ENCODE assay signal across 27 cellular contexts in genomic region chr16:27224271-27224737, GRCh38. TPM values are rescaled to one million over a fixed set of nuclear protein-coding genes. Genes with fewer than 3 reads are reported as not detected.
DNase-seq lines count a peak whose midpoint lies in the region; ATAC-seq and TF ChIP-seq lines count a peak whose summit lies in the region.
"Had no signal": no experiment of that assay in that cellular context is flagged by ENCODE, and none has a peak within 500 bp of the region (broad histone marks: within the 10 kb centered on the region; RNA-seq: fewer than 3 reads in every experiment).

No MANE protein-coding gene starts in this region.

- ATAC-seq in RWPE2 (ENCODE audit: low read depth) (no peak), GM18868 (IDR thresholded peaks at IDR 0.05; ENCODE audit: unreplicated experiment) (no peak)
- no peak for ATAC-seq in effector memory CD8-positive, alpha-beta T cell (replicated peaks)
- ATAC-seq: esophagus mucosa, left ventricle myocardium superior had no signal

- no peak overlapping the region for H3K4ac ChIP-seq in neuronal stem cell (ENCODE audit: low read length)

- no peak overlapping the region for H2BK12ac ChIP-seq in neuronal stem cell (ENCODE audit: low read length)

- peaks cover 46% of the 10 kb centered on the region for H3K36me3 Mint-ChIP-seq in activated CD4-positive, alpha-beta T cell treated with anti-CD3 and anti-CD28 coated beads, Interleukin-2, amount 10 ng/mL, durations not matched to agents 7 days and 5 days (ENCODE audit: low read depth)
- H3K36me3 Mint-ChIP-seq in effector memory CD8-positive, alpha-beta T cell (ENCODE audit: insufficient read depth) = peaks cover 7% of the 10 kb centered on the region
- H3K36me3 Mint-ChIP-seq in mesothelial cell of epicardium = no peaks in the 10 kb centered on the region

- no peaks in the 10 kb centered on the region for H3K9me3 Mint-ChIP-seq in activated CD4-positive, alpha-beta T cell treated with anti-CD3 and anti-CD28 coated beads, Interleukin-2, amount 10 ng/mL, durations not matched to agents 7 days and 5 days
- H3K9me3 Mint-ChIP-seq in effector memory CD8-positive, alpha-beta T cell = no peaks in the 10 kb centered on the region
- no peaks in the 10 kb centered on the region for H3K9me3 Mint-ChIP-seq in mesothelial cell of epicardium
- H3K9me3 Mint-ChIP-seq: immature natural killer cell; T-helper 1 cell treated with Interleukin-12 subunit alpha and Interleukin-12 subunit beta and Interleukin-4 antibody, amounts not matched to agents 30 μg/mL and 1 μg/mL, for 36 hours had no signal

- peak overlapping the region; percentile 5 for H3K27ac Mint-ChIP-seq in activated CD4-positive, alpha-beta T cell treated with anti-CD3 and anti-CD28 coated beads, Interleukin-2, amount 10 ng/mL, durations not matched to agents 7 days and 5 days
- H3K27ac Mint-ChIP-seq in effector memory CD8-positive, alpha-beta T cell = peak overlapping the region; percentile 41 to 64
- H3K27ac Mint-ChIP-seq in mesothelial cell of epicardium = no peak overlapping the region
- H3K27ac Mint-ChIP-seq: T-helper 1 cell treated with Interleukin-12 subunit alpha and Interleukin-12 subunit beta and Interleukin-4 antibody, amounts not matched to agents 30 μg/mL and 1 μg/mL, for 36 hours had no signal

- H3K27ac ChIP-seq in RWPE2 (ENCODE audit: poor library complexity, severe bottlenecking) (no peak overlapping the region), neuronal stem cell (replicated peaks; ENCODE audit: low read length) (no peak overlapping the region)

- no peaks in the 10 kb centered on the region for H3K9me3 ChIP-seq in RWPE2 (ENCODE audit: severe bottlenecking)
- no peaks in the 10 kb centered on the region for H3K9me3 ChIP-seq in neuronal stem cell (replicated peaks in 1 of 2; ENCODE audit: control insufficient read depth in 2 of 2, insufficient read depth in 1 of 2, low read depth in 1 of 2, low read length in 2 of 2)
- H3K9me3 ChIP-seq: stomach, upper lobe of left lung had no signal

- no peak overlapping the region for H2BK120ac ChIP-seq in neuronal stem cell (ENCODE audit: low read depth, low read length)

- H3K14ac ChIP-seq in neuronal stem cell (ENCODE audit: low read length) = no peak overlapping the region

- H3K4me1 Mint-ChIP-seq in activated CD4-positive, alpha-beta T cell treated with anti-CD3 and anti-CD28 coated beads, Interleukin-2, amount 10 ng/mL, durations not matched to agents 7 days and 5 days = peaks cover 39% of the 10 kb centered on the region
- peaks cover 14 to 20% of the 10 kb centered on the region in 2 donors for H3K4me1 Mint-ChIP-seq in effector memory CD8-positive, alpha-beta T cell (ENCODE audit: low read depth in 2 of 2)
- H3K4me1 Mint-ChIP-seq in mesothelial cell of epicardium = peaks cover 8% of the 10 kb centered on the region

- H3K4me1 ChIP-seq in RWPE2 (ENCODE audit: insufficient read depth, poor library complexity, severe bottlenecking) (peaks cover 7% of the 10 kb centered on the region), neuronal stem cell (ENCODE audit: control insufficient read depth in 2 of 2, insufficient read depth in 1 of 2, low read depth in 1 of 2, low read length in 2 of 2) (no peaks in the 10 kb centered on the region)

- no CpG with 5 or more reads among the region's 14 CpGs for WGBS in neuronal stem cell (ENCODE audit: extremely low coverage in 2 of 2, insufficient read length in 2 of 2, insufficient replicate concordance in 1 of 2), 2 donors

- no peaks in the 10 kb centered on the region for H3K27me3 Mint-ChIP-seq in activated CD4-positive, alpha-beta T cell treated with anti-CD3 and anti-CD28 coated beads, Interleukin-2, amount 10 ng/mL, durations not matched to agents 7 days and 5 days
- H3K27me3 Mint-ChIP-seq in effector memory CD8-positive, alpha-beta T cell = no peaks in the 10 kb centered on the region
- no peaks in the 10 kb centered on the region for H3K27me3 Mint-ChIP-seq in mesothelial cell of epicardium (ENCODE audit: low read depth)

- H3K4me3 Mint-ChIP-seq in activated CD4-positive, alpha-beta T cell treated with anti-CD3 and anti-CD28 coated beads, Interleukin-2, amount 10 ng/mL, durations not matched to agents 7 days and 5 days = no peak overlapping the region
- no peak overlapping the region for H3K4me3 Mint-ChIP-seq in effector memory CD8-positive, alpha-beta T cell
- no peak overlapping the region for H3K4me3 Mint-ChIP-seq in mesothelial cell of epicardium
- H3K4me3 Mint-ChIP-seq: immature natural killer cell; T-helper 1 cell treated with Interleukin-12 subunit alpha and Interleukin-12 subunit beta and Interleukin-4 antibody, amounts not matched to agents 30 μg/mL and 1 μg/mL, for 36 hours had no signal

- H4K91ac ChIP-seq in neuronal stem cell (ENCODE audit: low read depth, low read length, poor library complexity) = no peak overlapping the region

- H3K23ac ChIP-seq in neuronal stem cell (ENCODE audit: low read depth, low read length, poor library complexity) = no peak overlapping the region

- H3K4me3 ChIP-seq in RWPE2 (ENCODE audit: severe bottlenecking) (no peak overlapping the region), neuronal stem cell (ENCODE audit: low read length in 2 of 2) (no peak overlapping the region)
- H3K4me3 ChIP-seq: smooth muscle cell, stomach, upper lobe of left lung had no signal

- H2AFZ ChIP-seq in neuronal stem cell (ENCODE audit: low read length) = no peak overlapping the region

- H3K36me3 ChIP-seq in RWPE2 (ENCODE audit: low read depth) (peaks cover 4% of the 10 kb centered on the region; the same call in 1 of the 2 replicates), neuronal stem cell (replicated peaks in 1 of 2; ENCODE audit: control insufficient read depth in 2 of 2, insufficient read depth in 2 of 2, low read length in 2 of 2) (peaks cover 11 to 34% of the 10 kb centered on the region in 2 donors)

- H3K18ac ChIP-seq in neuronal stem cell (ENCODE audit: low read length) = peak overlapping the region; percentile 36

- H3K27me3 ChIP-seq in RWPE2 (ENCODE audit: insufficient read depth, poor library complexity, severe bottlenecking) (no peaks in the 10 kb centered on the region), neuronal stem cell (ENCODE audit: control insufficient read depth in 3 of 3, insufficient read depth in 3 of 3, low read depth in 1 of 3, low read length in 3 of 3) (no peaks in the 10 kb centered on the region)
- H3K27me3 ChIP-seq: stomach, upper lobe of left lung had no signal

- H3K9ac ChIP-seq in neuronal stem cell (ENCODE audit: low read depth, low read length, poor library complexity) = no peak overlapping the region

- CTCF ChIA-PET in activated CD4-positive, alpha-beta T cell treated with anti-CD3 and anti-CD28 coated beads, Interleukin-2, amount 10 ng/mL, durations not matched to agents 7 days and 5 days (lab: Charles Lee) = interaction anchor here (1.5 to 3.5 kb wide), 3 partner anchors 9 to 11 kb away, joined by 5 to 16 read pairs (median 5); no protein-coding TSS in a partner anchor

- DNase-seq in activated CD4-positive, alpha-beta T cell treated with anti-CD3 and anti-CD28 coated beads, Interleukin-2, amount 10 ng/mL, durations not matched to agents 7 days and 5 days = no peak
- DNase-seq in activated CD4-positive, alpha-beta T cell treated with anti-CD3 and anti-CD28 coated beads for 48 hours = no peak
- DNase-seq in RWPE2 (ENCODE audit: low spot score) (peak; percentile 58), neuronal stem cell (ENCODE audit: low spot score) (no peak), GM19240 (ENCODE audit: insufficient read length, low spot score) (no peak), mesothelial cell of epicardium (ENCODE audit: low spot score in 2 of 2, unreplicated experiment in 2 of 2) (no peak)
- DNase-seq in effector memory CD8-positive, alpha-beta T cell = no peak
- DNase-seq: 8988T; activated CD4-positive, alpha-beta T cell treated with anti-CD3 and anti-CD28 coated beads, Interleukin-2, amount 50 U/mL, for 48 hours; activated naive CD4-positive, alpha-beta T cell treated with anti-CD3 and anti-CD28 coated beads, Interleukin-2, amount 50 U/mL, for 16 hours; activated T-cell treated with anti-CD3 and anti-CD28 coated beads, Interleukin-2, amount 50 U/mL, for 1 hour; effector memory CD4-positive, alpha-beta T cell; foreskin melanocyte; immature natural killer cell; KG1; left ventricle myocardium superior; NCI-H146; NCI-H2171; NCI-H524 treated with DMSO at 0.1 percent for 48 hours; nucleus accumbens; stimulated activated CD4-positive, alpha-beta T cell treated with anti-CD3 and anti-CD28 coated beads, Interleukin-4, amount 100 ng/mL, for 1 hour; stomach; upper lobe of left lung had no signal

- no peaks in the 10 kb centered on the region for H3K79me1 ChIP-seq in neuronal stem cell (ENCODE audit: low read depth, low read length)

- TF ChIP-seq CTCF in RWPE2 (IDR thresholded peaks at IDR 0.05; ENCODE audit: poor library complexity, severe bottlenecking) = no peak
- no peak for TF ChIP-seq CTCF in mesothelial cell of epicardium (IDR thresholded peaks at IDR 0.05; ENCODE audit: unreplicated experiment)

- H4K8ac ChIP-seq in neuronal stem cell (ENCODE audit: low read depth, low read length) = no peak overlapping the region

- H2BK15ac ChIP-seq in neuronal stem cell (ENCODE audit: low read length) = no peak overlapping the region

- H2BK5ac ChIP-seq in neuronal stem cell (ENCODE audit: low read length) = no peak overlapping the region

- POLR2A ChIA-PET in activated CD4-positive, alpha-beta T cell treated with anti-CD3 and anti-CD28 coated beads, Interleukin-2, amount 10 ng/mL, durations not matched to agents 7 days and 5 days (lab: Charles Lee) = no interaction called here

- no peak overlapping the region for H2AK5ac ChIP-seq in neuronal stem cell (ENCODE audit: low read depth, low read length)

- H3K4me2 ChIP-seq in neuronal stem cell (ENCODE audit: insufficient read depth, low read length, poor library complexity, severe bottlenecking) = no peak overlapping the region
- H3K4me2 ChIP-seq: smooth muscle cell had no signal

RNA-seq across cellular contexts. Expression of gene KDM8, which starts 21.0 kb away (rescaled TPM):
- 10 to 100 TPM; 22.5 to 25.0 TPM for total RNA-seq in activated CD4-positive, alpha-beta T cell treated with anti-CD3 and anti-CD28 coated beads, Interleukin-2, amount 10 ng/mL, durations not matched to agents 7 days and 5 days
- polyA plus RNA-seq in neuronal stem cell (2013, experiment 1 of 2) = 5.1 TPM
- 4.5 TPM for polyA plus RNA-seq in neuronal stem cell (2013, experiment 2 of 2)
- 8.5 to 11.8 TPM (median 9.2 TPM) in 3 replicates for total RNA-seq in mesothelial cell of epicardium

RNA-seq across cellular contexts. Expression of gene NSMCE1, which starts 44.3 kb away (rescaled TPM):
- total RNA-seq in activated CD4-positive, alpha-beta T cell treated with anti-CD3 and anti-CD28 coated beads, Interleukin-2, amount 10 ng/mL, durations not matched to agents 7 days and 5 days = 100 to 1,000 TPM in 1 of 2 experiments, 10 to 100 TPM in 1; 95.8 to 106 TPM
- polyA plus RNA-seq in neuronal stem cell (2013, experiment 1 of 2) = 54.4 TPM
- 52.8 TPM for polyA plus RNA-seq in neuronal stem cell (2013, experiment 2 of 2)
- total RNA-seq in mesothelial cell of epicardium = 25.4 to 26.6 TPM (median 25.8 TPM) in 3 replicates
